ENCODE assay signal across 30 cellular contexts in the genomic region with DNA sequence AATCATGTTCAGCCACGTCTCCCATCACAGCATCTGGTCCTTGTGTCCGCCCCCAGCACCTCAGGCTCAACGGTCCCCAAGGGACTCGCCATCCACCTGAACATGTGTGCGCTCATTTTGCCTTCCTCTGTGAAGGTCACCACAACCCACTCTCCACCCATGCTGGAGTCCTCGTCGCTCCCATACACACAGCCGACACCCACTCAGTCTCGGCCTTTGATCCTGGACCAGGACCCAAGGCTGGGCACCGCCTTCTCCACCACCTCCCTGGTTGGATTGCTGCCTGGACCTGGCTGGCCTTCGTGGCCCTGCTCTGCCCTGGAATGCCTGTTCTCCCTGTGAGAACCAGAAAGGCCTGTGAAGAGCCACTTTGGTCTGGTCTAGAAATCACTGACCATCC.
"Had no signal": no experiment of that assay in that cellular context is flagged by ENCODE, and none has a peak within 500 bp of the region (broad histone marks: within the 10 kb centered on the region; RNA-seq: fewer than 3 reads in every experiment).

No MANE protein-coding gene starts in this region.

- H3K36me3 ChIP-seq: breast epithelium, gastrocnemius medialis, ovary, suprapubic skin, tibial nerve, uterus had no signal

- H3K27ac ChIP-seq: breast epithelium, ovary, suprapubic skin, tibial nerve, uterus had no signal

- H3K4me1 Mint-ChIP-seq: activated CD4-positive, alpha-beta T cell treated with anti-CD3 and anti-CD28 coated beads, Interleukin-2, amount 10 ng/mL, durations not matched to agents 24 days and 14 days; central memory CD8-positive, alpha-beta T cell; immature natural killer cell; stimulated activated naive B cell treated with anti-CD40 and anti-IgM and Interleukin-4, amounts not matched to agents 10 μg/mL and 1 μg/mL and 100 μg/mL, for 72 hours had no signal

- H3K36me3 Mint-ChIP-seq: activated CD4-positive, alpha-beta memory T cell treated with anti-CD3 and anti-CD28 coated beads for 36 hours; immature natural killer cell; stimulated activated naive B cell treated with anti-CD40 and anti-IgM and Interleukin-4, amounts not matched to agents 10 μg/mL and 1 μg/mL and 100 μg/mL, for 72 hours had no signal

- H3K9me3 ChIP-seq: breast epithelium, gastrocnemius medialis, ovary, suprapubic skin, tibial nerve, uterus had no signal

- ATAC-seq: gastrocnemius medialis; left colon; stimulated activated naive B cell treated with anti-CD40 and anti-IgM and Interleukin-4, amounts not matched to agents 10 μg/mL and 1 μg/mL and 100 μg/mL, for 72 hours had no signal

- H3K4me3 ChIP-seq: breast epithelium, gastrocnemius medialis, lung, ovary, smooth muscle cell, suprapubic skin, tibial nerve, uterus had no signal

- H3K4me3 Mint-ChIP-seq: activated CD4-positive, alpha-beta memory T cell treated with anti-CD3 and anti-CD28 coated beads for 36 hours; activated CD4-positive, alpha-beta T cell treated with anti-CD3 and anti-CD28 coated beads, Interleukin-2, amount 10 ng/mL, durations not matched to agents 24 days and 14 days; activated T-cell treated with anti-CD3 and anti-CD28 coated beads, Interleukin-2, amount 50 U/mL, for 24 hours; central memory CD8-positive, alpha-beta T cell; immature natural killer cell; nephron progenitor cell; stimulated activated naive B cell treated with anti-CD40 and anti-IgM and Interleukin-4, amounts not matched to agents 10 μg/mL and 1 μg/mL and 100 μg/mL, for 72 hours had no signal

- H3K9me3 Mint-ChIP-seq: activated CD4-positive, alpha-beta memory T cell treated with anti-CD3 and anti-CD28 coated beads for 36 hours; activated CD4-positive, alpha-beta T cell treated with anti-CD3 and anti-CD28 coated beads, Interleukin-2, amount 10 ng/mL, durations not matched to agents 24 days and 14 days; activated T-cell treated with anti-CD3 and anti-CD28 coated beads, Interleukin-2, amount 50 U/mL, for 24 hours; central memory CD8-positive, alpha-beta T cell; nephron progenitor cell; stimulated activated naive B cell treated with anti-CD40 and anti-IgM and Interleukin-4, amounts not matched to agents 10 μg/mL and 1 μg/mL and 100 μg/mL, for 72 hours had no signal

- H3K27me3 ChIP-seq: breast epithelium, gastrocnemius medialis, ovary, suprapubic skin, tibial nerve, uterus had no signal

- DNase-seq: activated CD4-positive, alpha-beta memory T cell treated with anti-CD3 and anti-CD28 coated beads for 36 hours; activated CD4-positive, alpha-beta T cell treated with anti-CD3 and anti-CD28 coated beads, Interleukin-2, amount 10 ng/mL, durations not matched to agents 24 days and 14 days; activated CD4-positive, CD25-positive, alpha-beta regulatory T cell treated with anti-CD3 and anti-CD28 coated beads, Interleukin-2, amount 50 U/mL, for 72 hours; activated CD8-positive, alpha-beta memory T cell treated with anti-CD3 and anti-CD28 coated beads, Interleukin-2, amount 50 U/mL, for 48 hours; activated gamma-delta T cell treated with Interleukin-2 at 50 U/mL for 16 hours; activated naive CD4-positive, alpha-beta T cell treated with anti-CD3 and anti-CD28 coated beads, Interleukin-2, amount 50 U/mL, for 16 hours; activated T-cell treated with anti-CD3 and anti-CD28 coated beads, Interleukin-2, amount 50 U/mL, for 24 hours; amygdala; effector CD8-positive, alpha-beta T cell; gastrocnemius medialis; glutamatergic neuron; hypothalamus; immature natural killer cell; kidney; left colon; mesendoderm; nephron progenitor cell; ovary; stimulated activated CD4-positive, alpha-beta T cell treated with anti-CD3 and anti-CD28 coated beads, Interleukin-2, amount 100 ng/mL, for 24 hours; stimulated activated naive B cell treated with anti-CD40 and anti-IgM and Interleukin-4, amounts not matched to agents 10 μg/mL and 1 μg/mL and 100 μg/mL, for 72 hours; T-helper 2 cell; uterus had no signal

- H3K27me3 Mint-ChIP-seq: progenitor cell of endocrine pancreas had no signal

- H3K4me1 ChIP-seq: breast epithelium, suprapubic skin, tibial nerve, uterus had no signal

- FAIRE-seq: colon, kidney had no signal

- H3K27ac Mint-ChIP-seq: activated CD4-positive, alpha-beta memory T cell treated with anti-CD3 and anti-CD28 coated beads for 36 hours; activated CD4-positive, alpha-beta T cell treated with anti-CD3 and anti-CD28 coated beads, Interleukin-2, amount 10 ng/mL, durations not matched to agents 24 days and 14 days; activated T-cell treated with anti-CD3 and anti-CD28 coated beads, Interleukin-2, amount 50 U/mL, for 24 hours; immature natural killer cell; nephron progenitor cell; stimulated activated naive B cell treated with anti-CD40 and anti-IgM and Interleukin-4, amounts not matched to agents 10 μg/mL and 1 μg/mL and 100 μg/mL, for 72 hours had no signal
